Comparison of ENCODE assay signal across 16 cellular contexts in the genomic region with DNA sequence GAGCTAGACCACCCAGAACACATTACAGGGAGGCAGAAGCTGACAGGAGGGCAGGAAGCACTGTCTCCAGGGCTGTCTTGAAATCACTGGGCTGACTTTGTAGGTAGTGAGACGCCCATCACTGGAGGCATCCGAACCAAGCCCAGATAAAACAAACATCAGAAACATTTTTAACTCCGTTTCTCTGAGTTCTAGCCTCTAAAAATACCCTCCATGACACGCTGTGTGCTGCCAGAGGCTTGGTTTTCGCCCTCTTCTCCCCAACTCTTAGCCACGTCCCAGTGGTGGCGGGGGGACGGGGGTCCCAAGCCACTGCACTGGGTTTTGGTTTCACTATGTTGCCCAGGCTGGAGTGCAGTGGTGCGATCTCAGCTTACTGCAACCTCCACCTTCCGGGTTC. TPM values are rescaled to one million over a fixed set of nuclear protein-coding genes. Genes with fewer than 3 reads are reported as not detected.
DNase-seq lines count a peak whose midpoint lies in the region; ATAC-seq and TF ChIP-seq lines count a peak whose summit lies in the region.
"Had no signal": no experiment of that assay in that cellular context is flagged by ENCODE, and none has a peak within 500 bp of the region (broad histone marks: within the 10 kb centered on the region; RNA-seq: fewer than 3 reads in every experiment).

No MANE protein-coding gene starts in this region.

- POLR2A ChIA-PET in AG04450 (lab: Yijun Ruan, JAX) (interaction anchor here (0.5 kb wide), 1 partner anchor 10 kb away, joined by 6 read pairs; no protein-coding TSS in a partner anchor), RWPE1 (lab: Yijun Ruan, JAX; ENCODE audit: low non-redundant PET) (no interaction called here)

- TF ChIP-seq CTCF in AG04450 (IDR thresholded peaks at IDR 0.05; ENCODE audit: low read depth, low read length): no peak
- TF ChIP-seq CTCF in RWPE1 (conservative IDR thresholded peaks at IDR 0.05; ENCODE audit: low read depth): no peak
- TF ChIP-seq CTCF in nephron progenitor cell (IDR thresholded peaks at IDR 0.05): no peak
- no peak for TF ChIP-seq CTCF in type B pancreatic cell (conservative IDR thresholded peaks at IDR 0.05)

- H3K27ac ChIP-seq in AG04450 (ENCODE audit: low read depth, low read length): peak overlapping the region; percentile 39
- H3K27ac ChIP-seq in RWPE1: peak overlapping the region; percentile 20
- H3K27ac ChIP-seq: C4-2B had no signal

- H3K9me3 ChIP-seq in AG04450 (ENCODE audit: control insufficient read depth, insufficient read depth, low read length): no peaks in the 10 kb centered on the region; the same call in 1 of the 2 replicates

- H3K4me3 Mint-ChIP-seq in nephron progenitor cell (no peak overlapping the region), type B pancreatic cell (no peak overlapping the region)
- H3K4me3 Mint-ChIP-seq: CD4-positive, alpha-beta memory T cell had no signal

- no peak for ATAC-seq in activated naive CD4-positive, alpha-beta T cell treated with anti-CD3 and anti-CD28 coated beads, Interleukin-2, amount 50 U/mL, for 72 hours

- H3K27ac Mint-ChIP-seq in nephron progenitor cell (peak overlapping the region; percentile 48), type B pancreatic cell (peak overlapping the region; percentile 72)
- no peak overlapping the region for H3K27ac Mint-ChIP-seq in activated naive CD4-positive, alpha-beta T cell treated with anti-CD3 and anti-CD28 coated beads, Interleukin-2, amount 50 U/mL, for 72 hours

- no peaks in the 10 kb centered on the region for H3K27me3 ChIP-seq in AG04450 (ENCODE audit: control insufficient read depth, insufficient read depth, low read length)

- CTCF ChIA-PET in AG04450 (lab: Charles Lee) (no interaction called here), RWPE1 (lab: Yijun Ruan, JAX) (no interaction called here)

- DNase-seq in AG04450 (ENCODE audit: low read depth, low spot score): no peak
- DNase-seq in RWPE1 (ENCODE audit: low spot score): no peak
- DNase-seq in nephron progenitor cell: no peak
- DNase-seq in type B pancreatic cell (ENCODE audit: extremely low spot score, unreplicated experiment): no peak
- DNase-seq in NCI-H526 treated with DMSO at 0.1 percent for 48 hours (lab: John Stamatoyannopoulos, UW): no peak
- DNase-seq in HuH-7.5 (ENCODE audit: low spot score): no peak
- no peak for DNase-seq in activated naive CD4-positive, alpha-beta T cell treated with anti-CD3 and anti-CD28 coated beads, Interleukin-2, amount 50 U/mL, for 72 hours (ENCODE audit: low spot score in 2 of 2)
- DNase-seq: ACHN; AML-193; Calu3; CD4-positive, alpha-beta memory T cell; DMS79 treated with DMSO at 0.1 percent for 48 hours; GF-D8 had no signal

- H3K9me3 Mint-ChIP-seq in nephron progenitor cell (no peaks in the 10 kb centered on the region), type B pancreatic cell (no peaks in the 10 kb centered on the region)
- H3K9me3 Mint-ChIP-seq in activated naive CD4-positive, alpha-beta T cell treated with anti-CD3 and anti-CD28 coated beads, Interleukin-2, amount 50 U/mL, for 72 hours: no peaks in the 10 kb centered on the region

- no peak overlapping the region for H3K4me3 ChIP-seq in AG04450 (ENCODE audit: low read depth, low read length)
- H3K4me3 ChIP-seq: HAP-1 had no signal

- peaks cover 66% of the 10 kb centered on the region for H3K4me1 Mint-ChIP-seq in nephron progenitor cell
- peaks cover 48% of the 10 kb centered on the region for H3K4me1 Mint-ChIP-seq in type B pancreatic cell (ENCODE audit: unreplicated experiment)

- H3K36me3 Mint-ChIP-seq in nephron progenitor cell (ENCODE audit: low read depth): peaks cover 6% of the 10 kb centered on the region
- peaks cover 11% of the 10 kb centered on the region for H3K36me3 Mint-ChIP-seq in type B pancreatic cell
- H3K36me3 Mint-ChIP-seq in activated naive CD4-positive, alpha-beta T cell treated with anti-CD3 and anti-CD28 coated beads, Interleukin-2, amount 50 U/mL, for 72 hours: no peaks in the 10 kb centered on the region
- H3K36me3 Mint-ChIP-seq: CD4-positive, alpha-beta memory T cell had no signal

- H3K27me3 Mint-ChIP-seq in nephron progenitor cell (ENCODE audit: low read depth, poor library complexity) (peaks cover 2% of the 10 kb centered on the region), type B pancreatic cell (no peaks in the 10 kb centered on the region)
- H3K27me3 Mint-ChIP-seq: CD4-positive, alpha-beta memory T cell had no signal

RNA-seq across cellular contexts. Expression of a gene that starts 1.2 kb away (rescaled TPM):
- 0.11 and 0.19 TPM in 2 replicates for polyA plus RNA-seq in AG04450 (2011; rRNA removed)
- polyA minus RNA-seq in AG04450 (2011; rRNA and poly(A)+ RNA removed): 1.5 and 1.8 TPM in 2 replicates
- total RNA-seq in type B pancreatic cell (ENCODE audit: low replicate concordance): 3.8 and 4.4 TPM in 2 replicates
- total RNA-seq in activated naive CD4-positive, alpha-beta T cell treated with anti-CD3 and anti-CD28 coated beads, Interleukin-2, amount 50 U/mL, for 72 hours: under 1 TPM in 1 of 2 donors, not detected in 1; 0.61 TPM
- total RNA-seq: H4 had no signal
- polyA plus RNA-seq: CD4-positive, alpha-beta memory T cell had no signal

RNA-seq across cellular contexts. Expression of a gene that starts 23.4 kb away (rescaled TPM):
- 356 and 387 TPM in 2 replicates for polyA plus RNA-seq in AG04450 (2011; rRNA removed)
- 165 and 172 TPM in 2 replicates for polyA minus RNA-seq in AG04450 (2011; rRNA and poly(A)+ RNA removed)
- total RNA-seq in type B pancreatic cell (ENCODE audit: low replicate concordance): 125 and 192 TPM in 2 replicates
- 1 to 10 TPM; 1.1 TPM for total RNA-seq in activated naive CD4-positive, alpha-beta T cell treated with anti-CD3 and anti-CD28 coated beads, Interleukin-2, amount 50 U/mL, for 72 hours

Comparison
In these comparisons a context has a peak if more than half of its experiments do, and no peak if none do; other contexts are left out.
1. H3K27ac Mint-ChIP-seq: peak in nephron progenitor cell (single experiment) and type B pancreatic cell (single experiment); none in activated naive CD4-positive, alpha-beta T cell treated with anti-CD3 and anti-CD28 coated beads, Interleukin-2, amount 50 U/mL, for 72 hours (0 of 2).
2. RNA of a gene that starts 23.4 kb away (total RNA-seq): 125 to 192 TPM in type B pancreatic cell; 1.1 TPM in activated naive CD4-positive, alpha-beta T cell treated with anti-CD3 and anti-CD28 coated beads, Interleukin-2, amount 50 U/mL, for 72 hours; every median in the first group is over 10 times any median in the second.